18 cellular contexts compared by ENCODE assay signal in the genomic region with DNA sequence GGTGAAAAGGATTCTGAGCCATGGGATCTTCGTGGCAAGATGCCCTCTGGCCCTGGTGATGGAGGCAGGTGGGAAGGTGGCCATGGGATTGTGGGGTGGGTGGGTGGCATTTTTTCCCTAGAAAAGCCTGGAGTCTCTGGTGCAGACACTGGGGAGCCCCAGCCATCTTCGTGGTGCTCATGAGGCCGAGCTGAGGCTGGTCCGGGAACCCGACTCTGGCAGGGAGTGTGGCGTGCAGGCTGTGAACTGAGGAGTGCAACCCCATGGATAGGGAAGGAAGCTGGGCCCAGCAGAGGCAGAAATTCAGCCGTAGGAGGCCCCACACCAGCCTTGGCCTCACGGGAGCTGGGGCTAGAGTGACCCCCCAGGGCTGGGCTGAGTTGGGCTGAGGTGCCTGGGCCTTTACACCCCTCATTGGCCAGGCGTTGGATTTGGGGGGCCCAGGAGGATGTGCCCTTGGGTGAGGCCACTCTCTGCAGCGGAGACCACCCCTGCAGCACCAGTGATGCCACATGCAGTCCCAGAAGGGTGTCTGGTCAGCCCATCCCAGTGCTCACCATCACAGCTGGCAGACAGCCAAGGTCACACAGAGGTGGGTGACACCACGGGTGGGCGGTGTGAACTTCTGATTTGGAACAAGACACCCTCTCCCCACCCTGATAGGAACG.
A peak's percentile ranks its signal among the peaks of the same experiment; 100 is the strongest.
DNase-seq lines count a peak whose midpoint lies in the region; ATAC-seq, FAIRE-seq and TF ChIP-seq lines count a peak whose summit lies in the region.
"Had no signal": no experiment of that assay in that cellular context is flagged by ENCODE, and none has a peak within 500 bp of the region (broad histone marks: within the 10 kb centered on the region; RNA-seq: fewer than 3 reads in every experiment).

No MANE protein-coding gene starts in this region.

- 0% methylated on average over 5 of the region's 13 CpGs for WGBS in K562 (ENCODE audit: insufficient coverage, low coverage, missing lambda C conversion rate)
- WGBS in H9 (ENCODE audit: extremely low coverage, insufficient read length, low lambda C conversion rate) = no CpG with 5 or more reads among the region's 13 CpGs

- H3K56ac ChIP-seq in H9 (ENCODE audit: insufficient read length, low read depth, low read length) = no peak overlapping the region

- peaks cover 0 to 48% (median 44%) of the 10 kb centered on the region in 10 experiments; a peak in 17 of 20 replicates for H3K4me1 ChIP-seq in BLaER1 treated with 17β-estradiol and CSF1 and Interleukin-3, amounts not matched to agents 10 nM and 100 nM
- H3K4me1 ChIP-seq in K562 (replicated peaks in 1 of 2; ENCODE audit: control insufficient read depth in 2 of 2, insufficient read depth in 2 of 2, low read length in 2 of 2) (no peaks in the 10 kb centered on the region; a peak in 1 of 5 replicates), lower lobe of right lung (no peaks in the 10 kb centered on the region), H9 (ENCODE audit: insufficient read depth, low read length) (no peaks in the 10 kb centered on the region; the same call in 1 of the 2 replicates)
- H3K4me1 ChIP-seq: BE2C had no signal

- peaks cover 11 to 16% of the 10 kb centered on the region in 2 experiments for H3K4me1 Mint-ChIP-seq in H9
- H3K4me1 Mint-ChIP-seq in activated T-helper 2 cell treated with anti-CD3 and anti-CD28 coated beads, Interferon-gamma antibody, Interleukin-2, Interleukin-4, amounts not matched to agents 10 μg/mL and 5 μg/mL and 100 μg/mL, durations not matched to agents 14 hours and 24 hours and 36 hours (ENCODE audit: low read depth) = no peaks in the 10 kb centered on the region
- H3K4me1 Mint-ChIP-seq: CD14-positive monocyte had no signal

- no peak overlapping the region for H2AK5ac ChIP-seq in H9 (ENCODE audit: insufficient read length, low read length)

- POLR2A ChIA-PET in K562 (lab: Yijun Ruan, JAX) = no interaction called here

- no peak for ATAC-seq in K562
- no peak for ATAC-seq in lower lobe of right lung
- ATAC-seq: GM23338 had no signal

- H2BK12ac ChIP-seq in H9 (ENCODE audit: insufficient read length, low read depth, low read length) = no peak overlapping the region

- in situ Hi-C loops in K562 (cut with MboI) = no loop called here

- H3K9ac ChIP-seq in BLaER1 treated with 17β-estradiol and CSF1 and Interleukin-3, amounts not matched to agents 10 nM and 100 nM = no peak overlapping the region
- no peak overlapping the region for H3K9ac ChIP-seq in K562 (ENCODE audit: insufficient read depth in 1 of 2, low read depth in 2 of 2, low read length in 2 of 2)
- no peak overlapping the region for H3K9ac ChIP-seq in H9 (ENCODE audit: extremely low read depth, insufficient read length, low read length)

- no peaks in the 10 kb centered on the region; a peak in 2 of 7 replicates for H3K36me3 Mint-ChIP-seq in H9 (ENCODE audit: insufficient read depth in 1 of 3, low read depth in 3 of 3)
- H3K36me3 Mint-ChIP-seq in activated T-helper 2 cell treated with anti-CD3 and anti-CD28 coated beads, Interferon-gamma antibody, Interleukin-2, Interleukin-4, amounts not matched to agents 10 μg/mL and 5 μg/mL and 100 μg/mL, durations not matched to agents 14 hours and 24 hours and 36 hours (ENCODE audit: low read depth) = no peaks in the 10 kb centered on the region
- H3K36me3 Mint-ChIP-seq: CD14-positive monocyte; CD4-positive, alpha-beta memory T cell had no signal

- H2BK120ac ChIP-seq in H9 (ENCODE audit: low read depth, low read length, poor library complexity, severe bottlenecking) = no peak overlapping the region

- no peak overlapping the region for H3K27ac ChIP-seq in BLaER1 treated with 17β-estradiol and CSF1 and Interleukin-3, amounts not matched to agents 10 nM and 100 nM
- H3K27ac ChIP-seq in K562 (ENCODE audit: extremely low read depth, low read depth, low read length) (no peak overlapping the region), lower lobe of right lung (no peak overlapping the region), H9 (ENCODE audit: insufficient read length, low read depth, low read length) (no peak overlapping the region)

- CTCF ChIA-PET in K562 (lab: Yijun Ruan, JAX; ENCODE audit: low intra/inter-chr PET ratio) = no interaction called here

- H4K8ac ChIP-seq in H9 (replicated peaks; ENCODE audit: insufficient read length, low read depth, low read length) = no peak overlapping the region

- no peak overlapping the region for H3K23ac ChIP-seq in H9 (ENCODE audit: insufficient read length, low read depth, low read length)

- H2BK20ac ChIP-seq in H9 (ENCODE audit: low read depth, low read length, poor library complexity, severe bottlenecking) = no peak overlapping the region

- TF ChIP-seq EP300 in K562 (IDR thresholded peaks at IDR 0.05; ENCODE audit: low read length) = no peak

- no peak for TF ChIP-seq RAD21 in K562 (CRISPR knock-in tag; conservative IDR thresholded peaks at IDR 0.05 in 1 of 2, IDR thresholded peaks at IDR 0.05 in 1 of 2)

- H4K91ac ChIP-seq in H9 (ENCODE audit: insufficient read length, low read depth, low read length) = no peak overlapping the region

- no peaks in the 10 kb centered on the region for H3K9me1 ChIP-seq in K562 (ENCODE audit: control insufficient read depth, insufficient read depth, low read length)

- no peak overlapping the region for H3T11ph ChIP-seq in H9 (ENCODE audit: low read length)

- H3K27ac Mint-ChIP-seq in H9 = no peak overlapping the region
- no peak overlapping the region for H3K27ac Mint-ChIP-seq in activated T-helper 2 cell treated with anti-CD3 and anti-CD28 coated beads, Interferon-gamma antibody, Interleukin-2, Interleukin-4, amounts not matched to agents 10 μg/mL and 5 μg/mL and 100 μg/mL, durations not matched to agents 14 hours and 24 hours and 36 hours
- H3K27ac Mint-ChIP-seq: CD14-positive monocyte; CD4-positive, alpha-beta memory T cell; GM23338 had no signal

- DNase-seq in K562 (ENCODE audit: extremely low read depth in 1 of 4, low spot score in 3 of 4) = no peak
- peak; percentile 42 for DNase-seq in lower lobe of right lung
- no peak for DNase-seq in H9
- no peak for DNase-seq in HTR-8/SVneo (ENCODE audit: insufficient read length, low spot score)
- no peak for DNase-seq in activated T-helper 2 cell treated with anti-CD3 and anti-CD28 coated beads, Interferon-gamma antibody, Interleukin-2, Interleukin-4, amounts not matched to agents 10 μg/mL and 5 μg/mL and 100 μg/mL, durations not matched to agents 14 hours and 24 hours and 36 hours (ENCODE audit: low spot score)
- DNase-seq: ACHN; BE2C; CD4-positive, alpha-beta memory T cell; DMS153; DMS79; GF-D8; HCEC 1CT; IMR-90; KBM-7 had no signal

- no peak overlapping the region for H3K4me3 Mint-ChIP-seq in H9
- H3K4me3 Mint-ChIP-seq in activated T-helper 2 cell treated with anti-CD3 and anti-CD28 coated beads, Interferon-gamma antibody, Interleukin-2, Interleukin-4, amounts not matched to agents 10 μg/mL and 5 μg/mL and 100 μg/mL, durations not matched to agents 14 hours and 24 hours and 36 hours (ENCODE audit: low read depth) = no peak overlapping the region
- H3K4me3 Mint-ChIP-seq: CD14-positive monocyte; CD4-positive, alpha-beta memory T cell; GM23338 had no signal

- H3K14ac ChIP-seq in H9 (ENCODE audit: insufficient read depth, low read length) = no peak overlapping the region; the same call in 1 of the 2 replicates

- no peaks in the 10 kb centered on the region for H3K36me3 ChIP-seq in BLaER1 treated with 17β-estradiol and CSF1 and Interleukin-3, amounts not matched to agents 10 nM and 100 nM
- H3K36me3 ChIP-seq in K562 (ENCODE audit: control insufficient read depth, insufficient read depth, low read length) (no peaks in the 10 kb centered on the region), lower lobe of right lung (no peaks in the 10 kb centered on the region)
- H3K36me3 ChIP-seq: BE2C had no signal

- no peak overlapping the region for H3K4me3 ChIP-seq in BLaER1 treated with 17β-estradiol and CSF1 and Interleukin-3, amounts not matched to agents 10 nM and 100 nM
- no peak overlapping the region for H3K4me3 ChIP-seq in K562
- no peak overlapping the region for H3K4me3 ChIP-seq in lower lobe of right lung
- H3K4me3 ChIP-seq: GM23338 had no signal

- intact Hi-C loops in K562 (cut with micrococcal nuclease) (no loop called here), lower lobe of right lung (cut with DNase I) (no loop called here)
- intact Hi-C loops in activated T-helper 2 cell treated with anti-CD3 and anti-CD28 coated beads, Interferon-gamma antibody, Interleukin-2, Interleukin-4, amounts not matched to agents 10 μg/mL and 5 μg/mL and 100 μg/mL, durations not matched to agents 14 hours and 24 hours and 36 hours (cut with micrococcal nuclease) = no loop called here

- FAIRE-seq in K562 (lab: Jason Lieb, UNC) (no peak), HTR-8/SVneo (lab: Jason Lieb, UNC) (no peak)
- FAIRE-seq: A204.1 had no signal

- TF ChIP-seq CTCF in K562 (IDR thresholded peaks at IDR 0.05 in 2 of 3, conservative IDR thresholded peaks at IDR 0.05 in 1 of 3; ENCODE audit: insufficient read depth in 2 of 3, low read depth in 1 of 3, low read length in 3 of 3) = no peak
- TF ChIP-seq CTCF in lower lobe of right lung (IDR thresholded peaks at IDR 0.05) = no peak
- TF ChIP-seq CTCF in H9 (conservative IDR thresholded peaks at IDR 0.05) = no peak

- H4K20me1 ChIP-seq in BLaER1 treated with 17β-estradiol and CSF1 and Interleukin-3, amounts not matched to agents 10 nM and 100 nM = no peaks in the 10 kb centered on the region
- H4K20me1 ChIP-seq in K562 (replicated peaks; ENCODE audit: control insufficient read depth, insufficient read depth, low read length) = no peaks in the 10 kb centered on the region
- no peaks in the 10 kb centered on the region for H4K20me1 ChIP-seq in H9 (ENCODE audit: control insufficient read depth, insufficient read depth, insufficient read length)

- no peak overlapping the region for H4K5ac ChIP-seq in H9 (ENCODE audit: insufficient read length, low read depth, low read length)

- TF ChIP-seq POLR2A in K562 (conservative IDR thresholded peaks at IDR 0.05) = no peak

- H3K79me2 ChIP-seq in K562 (ENCODE audit: control insufficient read depth, insufficient read depth, low read length) (no peaks in the 10 kb centered on the region), H9 (ENCODE audit: insufficient read depth, low read length) (no peaks in the 10 kb centered on the region)

- H3K27me3 ChIP-seq in BLaER1 treated with 17β-estradiol and CSF1 and Interleukin-3, amounts not matched to agents 10 nM and 100 nM = no peaks in the 10 kb centered on the region
- peaks cover 4 to 54% of the 10 kb centered on the region in 2 experiments; a peak in 4 of 5 replicates for H3K27me3 ChIP-seq in K562 (ENCODE audit: control insufficient read depth in 2 of 2, insufficient read depth in 2 of 2, low read length in 2 of 2)
- no peaks in the 10 kb centered on the region for H3K27me3 ChIP-seq in lower lobe of right lung (ENCODE audit: low read depth)
- no peaks in the 10 kb centered on the region for H3K27me3 ChIP-seq in H9 (ENCODE audit: insufficient read depth, low read length)
- H3K27me3 ChIP-seq: BE2C had no signal

- H3K27me3 Mint-ChIP-seq in H9 (ENCODE audit: low read depth) = peaks cover 9% of the 10 kb centered on the region
- no peaks in the 10 kb centered on the region for H3K27me3 Mint-ChIP-seq in activated T-helper 2 cell treated with anti-CD3 and anti-CD28 coated beads, Interferon-gamma antibody, Interleukin-2, Interleukin-4, amounts not matched to agents 10 μg/mL and 5 μg/mL and 100 μg/mL, durations not matched to agents 14 hours and 24 hours and 36 hours (ENCODE audit: low read depth)
- H3K27me3 Mint-ChIP-seq: CD4-positive, alpha-beta memory T cell had no signal

- BruUV-seq in K562 (replicated peaks; lab: Mats Ljungman, UMichigan) = no TSS peak

- peak overlapping the region in 8 of 11 experiments; percentile 54 to 81 (median 68); a peak in 16 of 22 replicates for H3K4me2 ChIP-seq in BLaER1 treated with 17β-estradiol and CSF1 and Interleukin-3, amounts not matched to agents 10 nM and 100 nM
- no peak overlapping the region for H3K4me2 ChIP-seq in K562 (ENCODE audit: insufficient read depth, low read length)
- H3K4me2 ChIP-seq in H9 (ENCODE audit: insufficient read depth, insufficient read length, low read length) = no peak overlapping the region
- H3K4me2 ChIP-seq: GM23338 had no signal

- H2AFZ ChIP-seq in K562 (ENCODE audit: low read depth, low read length) (no peak overlapping the region), H9 (ENCODE audit: low read length) (no peak overlapping the region)
- H2AFZ ChIP-seq: GM23338 had no signal

- peaks cover 0 to 5% of the 10 kb centered on the region in 2 experiments; a peak in 2 of 5 replicates for H3K9me3 Mint-ChIP-seq in H9
- no peaks in the 10 kb centered on the region for H3K9me3 Mint-ChIP-seq in activated T-helper 2 cell treated with anti-CD3 and anti-CD28 coated beads, Interferon-gamma antibody, Interleukin-2, Interleukin-4, amounts not matched to agents 10 μg/mL and 5 μg/mL and 100 μg/mL, durations not matched to agents 14 hours and 24 hours and 36 hours

- H3K9me3 ChIP-seq in BLaER1 treated with 17β-estradiol and CSF1 and Interleukin-3, amounts not matched to agents 10 nM and 100 nM (replicated peaks in 1 of 11) = peaks cover 0 to 25% (median 12%) of the 10 kb centered on the region in 11 experiments; a peak in 16 of 22 replicates
- H3K9me3 ChIP-seq in K562 (replicated peaks; ENCODE audit: control insufficient read depth, insufficient read depth, low read depth, low read length) (no peaks in the 10 kb centered on the region), lower lobe of right lung (no peaks in the 10 kb centered on the region), H9 (ENCODE audit: control insufficient read depth, low read depth, low read length) (no peaks in the 10 kb centered on the region)
- H3K9me3 ChIP-seq: BE2C had no signal

- H2BK5ac ChIP-seq in H9 (ENCODE audit: insufficient read length, low read length) = no peak overlapping the region

- no peak overlapping the region for H2BK15ac ChIP-seq in H9 (ENCODE audit: low read depth, low read length)

- no peak overlapping the region for H3K18ac ChIP-seq in H9 (ENCODE audit: insufficient read length, low read depth, low read length)

- no peaks in the 10 kb centered on the region for H3K79me1 ChIP-seq in H9 (ENCODE audit: insufficient read depth, low read depth, low read length, poor library complexity, severe bottlenecking)

- no peak overlapping the region for H3K4ac ChIP-seq in H9 (ENCODE audit: low read depth, low read length)

- H3K23me2 ChIP-seq in H9 (ENCODE audit: insufficient read length, low read depth, low read length, poor library complexity, severe bottlenecking) = no peaks in the 10 kb centered on the region

Comparison
In these comparisons a context has a peak if more than half of its experiments do, and no peak if none do; other contexts are left out.
1. H3K4me2 ChIP-seq: peak in BLaER1 treated with 17β-estradiol and CSF1 and Interleukin-3, amounts not matched to agents 10 nM and 100 nM (8 of 11); none in K562 (single experiment) and H9 (single experiment).